ENCODE assay signal across 27 cellular contexts in genomic region chr2:196449083-196449482, GRCh38.
DNase-seq lines count a peak whose midpoint lies in the region; ATAC-seq and TF ChIP-seq lines count a peak whose summit lies in the region.
"Had no signal": no experiment of that assay in that cellular context is flagged by ENCODE, and none has a peak within 500 bp of the region (broad histone marks: within the 10 kb centered on the region; RNA-seq: fewer than 3 reads in every experiment).

No MANE protein-coding gene starts in this region.

- no peaks in the 10 kb centered on the region for H3K9me3 ChIP-seq in heart right ventricle
- H3K9me3 ChIP-seq in naive thymus-derived CD4-positive, alpha-beta T cell (ENCODE audit: control insufficient read depth in 2 of 3, low read length in 3 of 3) = no peaks in the 10 kb centered on the region
- H3K9me3 ChIP-seq: SJCRH30 had no signal

- TF ChIP-seq CTCF in GM13976 (IDR thresholded peaks at IDR 0.05; ENCODE audit: borderline replicate concordance, control extremely low read depth, extremely low read depth, insufficient read depth, missing control alignments) = no peak
- TF ChIP-seq CTCF in GM20000 (IDR thresholded peaks at IDR 0.05; ENCODE audit: extremely low read depth, missing control alignments) = no peak
- TF ChIP-seq CTCF in heart right ventricle (IDR thresholded peaks at IDR 0.05) = no peak

- peaks cover 7 to 43% (median 9%) of the 10 kb centered on the region in 5 donors for H3K27me3 Mint-ChIP-seq in naive thymus-derived CD4-positive, alpha-beta T cell
- H3K27me3 Mint-ChIP-seq: brain had no signal

- no peak overlapping the region for H3K4me3 Mint-ChIP-seq in naive thymus-derived CD4-positive, alpha-beta T cell
- H3K4me3 Mint-ChIP-seq: activated naive CD4-positive, alpha-beta T cell treated with anti-CD3 and anti-CD28 coated beads, Interleukin-2, amount 50 U/mL, for 24 hours; brain; CD8-positive, alpha-beta memory T cell; dendritic cell treated with granulocyte-macrophage colony-stimulating factor and Interleukin-4, amounts not matched to agents 40 ng/mL and 50 ng/mL, for 4 days; nephron had no signal

- POLR2A ChIA-PET in naive thymus-derived CD4-positive, alpha-beta T cell (lab: Charles Lee) = interaction anchor here (0.8 kb wide), 1 partner anchor 175 kb away, joined by 4 read pairs; no protein-coding TSS in a partner anchor

- DNase-seq in GM13976 (ENCODE audit: low spot score) (peak; percentile 32), GM20000 (ENCODE audit: low spot score) (peak; percentile 21), heart right ventricle (no peak), DMS 273 treated with DMSO at 0.1 percent for 48 hours (lab: John Stamatoyannopoulos, UW) (no peak)
- DNase-seq in naive thymus-derived CD4-positive, alpha-beta T cell = no peak
- DNase-seq: activated CD4-positive, alpha-beta T cell treated with anti-CD3 and anti-CD28 coated beads for 48 hours; activated CD8-positive, alpha-beta memory T cell treated with anti-CD3 and anti-CD28 coated beads for 24 hours; activated T-cell treated with anti-CD3 and anti-CD28 coated beads for 4 hours; amniotic stem cell; CD8-positive, alpha-beta memory T cell; left colon; NCI-H1092 treated with DMSO at 0.1 percent for 48 hours; NCI-H1694 treated with DMSO at 0.1 percent for 48 hours; RPMI8226; SJCRH30; stimulated activated CD4-positive, alpha-beta T cell treated with anti-CD3 and anti-CD28 coated beads, Interleukin-15, amount 100 ng/mL, for 24 hours; stimulated activated CD4-positive, alpha-beta T cell treated with anti-CD3 and anti-CD28 coated beads, Interleukin-4, amount 100 ng/mL, for 4 hours; SW 1271; T-helper 9 cell; trophoblast cell had no signal

- CTCF ChIA-PET in naive thymus-derived CD4-positive, alpha-beta T cell (lab: Charles Lee) = interaction anchor here (0.7 kb wide), 1 partner anchor 25 kb away, joined by 3 read pairs; no protein-coding TSS in a partner anchor

- H3K4me3 ChIP-seq in heart right ventricle = no peak overlapping the region
- H3K4me3 ChIP-seq in naive thymus-derived CD4-positive, alpha-beta T cell (ENCODE audit: low read length) = no peak overlapping the region
- H3K4me3 ChIP-seq: SJCRH30 had no signal

- H3K27me3 ChIP-seq in heart right ventricle = no peaks in the 10 kb centered on the region
- no peaks in the 10 kb centered on the region for H3K27me3 ChIP-seq in naive thymus-derived CD4-positive, alpha-beta T cell (ENCODE audit: control insufficient read depth in 2 of 2, insufficient read depth in 2 of 2, low read length in 2 of 2)
- H3K27me3 ChIP-seq: SJCRH30 had no signal

- ATAC-seq in HG02885 (IDR thresholded peaks at IDR 0.05; ENCODE audit: poor library complexity, unreplicated experiment) (peak; percentile 76), HG03565 (IDR thresholded peaks at IDR 0.05; ENCODE audit: unreplicated experiment) (peak; percentile 64), heart right ventricle (no peak), HG02588 (IDR thresholded peaks at IDR 0.05; ENCODE audit: unreplicated experiment) (no peak)
- ATAC-seq in naive thymus-derived CD4-positive, alpha-beta T cell = no peak
- ATAC-seq: left colon had no signal

- in situ Hi-C loops in GM13976 (cut with MboI; ENCODE audit: low sequenced_read_pairs, unreplicated experiment) = no loop called here

- peaks cover 0 to 21% (median 8%) of the 10 kb centered on the region in 9 donors for H3K4me1 ChIP-seq in heart right ventricle
- no peaks in the 10 kb centered on the region for H3K4me1 ChIP-seq in naive thymus-derived CD4-positive, alpha-beta T cell (ENCODE audit: control insufficient read depth in 2 of 2, insufficient read depth in 2 of 2, low read length in 2 of 2)
- H3K4me1 ChIP-seq: SJCRH30 had no signal

- 90 to 92% methylated on average over 1 of the region's 1 CpG for WGBS in heart right ventricle, 2 donors

- H3K27ac Mint-ChIP-seq in naive thymus-derived CD4-positive, alpha-beta T cell = peak overlapping the region in 1 of 9 donors; percentile 38
- H3K27ac Mint-ChIP-seq: activated naive CD4-positive, alpha-beta T cell treated with anti-CD3 and anti-CD28 coated beads, Interleukin-2, amount 50 U/mL, for 24 hours; brain; CD8-positive, alpha-beta memory T cell; dendritic cell treated with granulocyte-macrophage colony-stimulating factor and Interleukin-4, amounts not matched to agents 40 ng/mL and 50 ng/mL, for 4 days; nephron had no signal

- H3K9me3 Mint-ChIP-seq in naive thymus-derived CD4-positive, alpha-beta T cell = peaks cover 0 to 7% (median 0%) of the 10 kb centered on the region in 11 donors
- H3K9me3 Mint-ChIP-seq: activated naive CD4-positive, alpha-beta T cell treated with anti-CD3 and anti-CD28 coated beads, Interleukin-2, amount 50 U/mL, for 24 hours; dendritic cell treated with granulocyte-macrophage colony-stimulating factor and Interleukin-4, amounts not matched to agents 40 ng/mL and 50 ng/mL, for 4 days; nephron had no signal

- peaks cover 0 to 4% (median 0%) of the 10 kb centered on the region in 5 donors for H3K36me3 Mint-ChIP-seq in naive thymus-derived CD4-positive, alpha-beta T cell
- H3K36me3 Mint-ChIP-seq: activated naive CD4-positive, alpha-beta T cell treated with anti-CD3 and anti-CD28 coated beads, Interleukin-2, amount 50 U/mL, for 24 hours; brain; CD8-positive, alpha-beta memory T cell had no signal

- H3K36me3 ChIP-seq in heart right ventricle = no peaks in the 10 kb centered on the region
- H3K36me3 ChIP-seq in naive thymus-derived CD4-positive, alpha-beta T cell (ENCODE audit: control insufficient read depth in 2 of 3, insufficient read depth in 3 of 3, low read length in 3 of 3) = no peaks in the 10 kb centered on the region
- H3K36me3 ChIP-seq: SJCRH30 had no signal

- intact Hi-C loops in heart right ventricle (cut with DNase I) = loop anchor here in 2 of 10 donors (5.0 to 10.0 kb wide), 2 partner anchors 47 to 104 kb away; no protein-coding TSS in a partner anchor
- intact Hi-C loops in naive thymus-derived CD4-positive, alpha-beta T cell (cut with micrococcal nuclease) = no loop called here

- H3K27ac ChIP-seq in heart right ventricle = no peak overlapping the region
- H3K27ac ChIP-seq in naive thymus-derived CD4-positive, alpha-beta T cell (ENCODE audit: low read depth, low read length) = no peak overlapping the region
- H3K27ac ChIP-seq: SJCRH30 had no signal

- H3K4me1 Mint-ChIP-seq in naive thymus-derived CD4-positive, alpha-beta T cell = peaks cover 0 to 6% (median 0%) of the 10 kb centered on the region in 7 donors
- H3K4me1 Mint-ChIP-seq: brain; CD8-positive, alpha-beta memory T cell; nephron had no signal

Comparison
In these comparisons a context has a peak if more than half of its experiments do, and no peak if none do; other contexts are left out.
1. DNase-seq: peak in GM13976 (single experiment) and GM20000 (single experiment); none in heart right ventricle (0 of 2), naive thymus-derived CD4-positive, alpha-beta T cell (0 of 9) and DMS 273 treated with DMSO at 0.1 percent for 48 hours (single experiment).
2. ATAC-seq: peak in HG02885 (single experiment) and HG03565 (single experiment); none in heart right ventricle (0 of 8), HG02588 (single experiment) and naive thymus-derived CD4-positive, alpha-beta T cell (single experiment).